Comparison of ENCODE assay signal across 14 cellular contexts in the genomic region with DNA sequence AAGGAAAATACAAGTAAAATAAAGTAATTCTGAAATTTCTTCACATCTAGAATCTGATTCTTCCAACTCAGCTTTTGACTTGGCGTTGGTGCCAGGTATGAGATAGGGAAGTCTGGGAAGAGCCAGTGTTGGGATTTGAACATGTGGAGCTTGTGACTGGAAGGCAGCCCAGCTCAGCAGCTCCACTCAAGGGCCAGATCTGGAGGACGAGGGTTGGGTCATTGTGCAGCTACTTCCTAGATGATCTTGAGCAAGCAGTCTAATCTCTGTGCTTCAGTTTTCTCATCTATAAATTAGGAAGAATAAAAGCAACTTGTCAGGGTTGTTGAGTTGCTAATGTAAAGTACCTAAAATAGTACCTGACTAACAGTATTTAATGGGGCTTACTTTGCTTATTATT. TPM values are rescaled to one million over a fixed set of nuclear protein-coding genes. Genes with fewer than 3 reads are reported as not detected.
DNase-seq lines count a peak whose midpoint lies in the region; ATAC-seq, FAIRE-seq and TF ChIP-seq lines count a peak whose summit lies in the region.
"Had no signal": no experiment of that assay in that cellular context is flagged by ENCODE, and none has a peak within 500 bp of the region (broad histone marks: within the 10 kb centered on the region; RNA-seq: fewer than 3 reads in every experiment).

No MANE protein-coding gene starts in this region.

- TF ChIP-seq EP300 in HepG2 (IDR thresholded peaks at IDR 0.05; ENCODE audit: low read depth in 2 of 2, low read length in 2 of 2) (no peak), HepG2 (CRISPR knock-in tag; IDR thresholded peaks at IDR 0.05; ENCODE audit: borderline replicate concordance) (no peak)

- POLR2A ChIA-PET in naive thymus-derived CD4-positive, alpha-beta T cell (lab: Charles Lee): interaction anchor here (1.0 to 2.3 kb wide), 7 partner anchors 10 to 46 kb away, joined by 3 to 7 read pairs (median 4); no protein-coding TSS in a partner anchor
- POLR2A ChIA-PET in HepG2 (lab: Yijun Ruan, JAX): no interaction called here

- H2AK5ac ChIP-seq in H9 (ENCODE audit: insufficient read length, low read length): no peak overlapping the region

- no peaks in the 10 kb centered on the region for H3K4me1 ChIP-seq in H9 (ENCODE audit: insufficient read depth, low read length)
- peaks cover 82 to 86% of the 10 kb centered on the region in 2 donors for H3K4me1 ChIP-seq in naive thymus-derived CD4-positive, alpha-beta T cell (ENCODE audit: control insufficient read depth in 2 of 2, insufficient read depth in 2 of 2, low read length in 2 of 2)
- H3K4me1 ChIP-seq in HepG2 (ENCODE audit: insufficient read depth, low read length): peaks cover 22% of the 10 kb centered on the region

- DNase-seq in CD14-positive monocyte (ENCODE audit: low spot score): no peak
- peak; percentile 12 for DNase-seq in H9
- no peak for DNase-seq in activated T-helper 2 cell treated with anti-CD3 and anti-CD28 coated beads, Interferon-gamma antibody, Interleukin-2, Interleukin-4, amounts not matched to agents 10 μg/mL and 5 μg/mL and 100 μg/mL, durations not matched to agents 14 hours and 24 hours and 36 hours (ENCODE audit: low spot score)
- DNase-seq in naive thymus-derived CD4-positive, alpha-beta T cell: no peak
- DNase-seq in Kasumi-1 (lab: John Stamatoyannopoulos, UW): no peak
- no peak for DNase-seq in NCI-H2081 (lab: John Stamatoyannopoulos, UW)
- DNase-seq in H4 (ENCODE audit: low spot score): no peak
- DNase-seq in HepG2 (ENCODE audit: low spot score): no peak
- DNase-seq: amygdala, left ventricle myocardium superior, MM.1S, NCI-H510A, nucleus accumbens, Right ventricle myocardium superior had no signal

- H3K27ac Mint-ChIP-seq in CD14-positive monocyte: peak overlapping the region; percentile 67 to 90 (median 81)
- no peak overlapping the region for H3K27ac Mint-ChIP-seq in H9
- peak overlapping the region; percentile 92 for H3K27ac Mint-ChIP-seq in activated T-helper 2 cell treated with anti-CD3 and anti-CD28 coated beads, Interferon-gamma antibody, Interleukin-2, Interleukin-4, amounts not matched to agents 10 μg/mL and 5 μg/mL and 100 μg/mL, durations not matched to agents 14 hours and 24 hours and 36 hours
- H3K27ac Mint-ChIP-seq in naive thymus-derived CD4-positive, alpha-beta T cell: peak overlapping the region; percentile 91 to 98 (median 94)

- CTCF ChIA-PET in naive thymus-derived CD4-positive, alpha-beta T cell (lab: Charles Lee): interaction anchor here (0.8 to 1.3 kb wide), 4 partner anchors 19 to 73 kb away, joined by 3 to 5 read pairs (median 3); no protein-coding TSS in a partner anchor
- CTCF ChIA-PET in HepG2 (lab: Yijun Ruan, JAX; ENCODE audit: low intra/inter-chr PET ratio, low total read pairs): no interaction called here

- H3K23ac ChIP-seq in H9 (ENCODE audit: insufficient read length, low read depth, low read length): no peak overlapping the region

- ATAC-seq in naive thymus-derived CD4-positive, alpha-beta T cell: no peak
- no peak for ATAC-seq in HepG2
- ATAC-seq: left ventricle myocardium superior had no signal

- no peak overlapping the region for H3K27ac ChIP-seq in H9 (ENCODE audit: insufficient read length, low read depth, low read length)
- H3K27ac ChIP-seq in naive thymus-derived CD4-positive, alpha-beta T cell (ENCODE audit: low read depth, low read length): peak overlapping the region; percentile 72
- H3K27ac ChIP-seq in HepG2 (ENCODE audit: extremely low read length, insufficient read depth, low read length): no peak overlapping the region

- H3K27me3 Mint-ChIP-seq in CD14-positive monocyte (ENCODE audit: low read depth in 3 of 3) (peaks cover 16 to 38% (median 24%) of the 10 kb centered on the region in 3 donors), H9 (ENCODE audit: low read depth) (peaks cover 27% of the 10 kb centered on the region)
- no peaks in the 10 kb centered on the region for H3K27me3 Mint-ChIP-seq in activated T-helper 2 cell treated with anti-CD3 and anti-CD28 coated beads, Interferon-gamma antibody, Interleukin-2, Interleukin-4, amounts not matched to agents 10 μg/mL and 5 μg/mL and 100 μg/mL, durations not matched to agents 14 hours and 24 hours and 36 hours (ENCODE audit: low read depth)
- H3K27me3 Mint-ChIP-seq in naive thymus-derived CD4-positive, alpha-beta T cell: no peaks in the 10 kb centered on the region

- H3K36me3 ChIP-seq in naive thymus-derived CD4-positive, alpha-beta T cell (ENCODE audit: control insufficient read depth in 2 of 3, insufficient read depth in 3 of 3, low read length in 3 of 3): no peaks in the 10 kb centered on the region
- peaks cover 0 to 12% of the 10 kb centered on the region in 2 experiments; a peak in 1 of 5 replicates for H3K36me3 ChIP-seq in HepG2 (replicated peaks in 1 of 2; ENCODE audit: control insufficient read depth in 1 of 2, insufficient read depth in 2 of 2, low read length in 2 of 2)

- TF ChIP-seq POLR2A in HepG2 (IDR thresholded peaks at IDR 0.05; ENCODE audit: insufficient read depth in 1 of 2, low read depth in 2 of 2, low read length in 2 of 2): no peak

- H3K27me3 ChIP-seq in H9 (ENCODE audit: insufficient read depth, low read length) (peaks cover 11% of the 10 kb centered on the region; the same call in 1 of the 2 replicates), HepG2 (ENCODE audit: control insufficient read depth in 1 of 2, insufficient read depth in 2 of 2, low read length in 2 of 2) (no peaks in the 10 kb centered on the region)
- no peaks in the 10 kb centered on the region for H3K27me3 ChIP-seq in naive thymus-derived CD4-positive, alpha-beta T cell (ENCODE audit: control insufficient read depth in 2 of 2, insufficient read depth in 2 of 2, low read length in 2 of 2)

- H3K4me2 ChIP-seq in H9 (ENCODE audit: insufficient read depth, insufficient read length, low read length) (no peak overlapping the region), HepG2 (ENCODE audit: low read depth, low read length) (no peak overlapping the region)

- intact Hi-C loops in CD14-positive monocyte (cut with micrococcal nuclease) (loop anchor here (5.0 to 10.0 kb wide), 2 partner anchors 45 to 112 kb away; no protein-coding TSS in a partner anchor), HepG2 (cut with micrococcal nuclease; ENCODE audit: unreplicated experiment) (loop anchor here (10.0 kb wide), 1 partner anchor 65 kb away; no protein-coding TSS in a partner anchor)
- intact Hi-C loops in activated T-helper 2 cell treated with anti-CD3 and anti-CD28 coated beads, Interferon-gamma antibody, Interleukin-2, Interleukin-4, amounts not matched to agents 10 μg/mL and 5 μg/mL and 100 μg/mL, durations not matched to agents 14 hours and 24 hours and 36 hours (cut with micrococcal nuclease): loop anchor here (1.0 to 5.0 kb wide), 6 partner anchors 8 to 739 kb away; partner anchors contain the start of genes ITGB2 and PTTG1IP
- intact Hi-C loops in naive thymus-derived CD4-positive, alpha-beta T cell (cut with micrococcal nuclease): loop anchor here (1.0 to 5.0 kb wide), 11 partner anchors 8 to 262 kb away; partner anchors contain the start of genes POFUT2 (in 1 of the 2), PTTG1IP (in 1 of the 2), SLX9 (in 1 of the 2) and SUMO3 (in 1 of the 2)

- H3K23me2 ChIP-seq in H9 (ENCODE audit: insufficient read length, low read depth, low read length, poor library complexity, severe bottlenecking): peaks cover 7% of the 10 kb centered on the region

- H3K4me1 Mint-ChIP-seq in CD14-positive monocyte: peaks cover 39% of the 10 kb centered on the region
- peaks cover 19 to 22% of the 10 kb centered on the region in 2 experiments for H3K4me1 Mint-ChIP-seq in H9
- H3K4me1 Mint-ChIP-seq in activated T-helper 2 cell treated with anti-CD3 and anti-CD28 coated beads, Interferon-gamma antibody, Interleukin-2, Interleukin-4, amounts not matched to agents 10 μg/mL and 5 μg/mL and 100 μg/mL, durations not matched to agents 14 hours and 24 hours and 36 hours (ENCODE audit: low read depth): peaks cover 85% of the 10 kb centered on the region
- peaks cover 67 to 90% (median 87%) of the 10 kb centered on the region in 7 donors for H3K4me1 Mint-ChIP-seq in naive thymus-derived CD4-positive, alpha-beta T cell

- no peak overlapping the region for H3K18ac ChIP-seq in H9 (ENCODE audit: insufficient read length, low read depth, low read length)

- peaks cover 10% of the 10 kb centered on the region in 2 donors for H3K36me3 Mint-ChIP-seq in CD14-positive monocyte
- peaks cover 0 to 5% (median 0%) of the 10 kb centered on the region in 3 experiments; a peak in 2 of 7 replicates for H3K36me3 Mint-ChIP-seq in H9 (ENCODE audit: insufficient read depth in 1 of 3, low read depth in 3 of 3)
- peaks cover 37% of the 10 kb centered on the region for H3K36me3 Mint-ChIP-seq in activated T-helper 2 cell treated with anti-CD3 and anti-CD28 coated beads, Interferon-gamma antibody, Interleukin-2, Interleukin-4, amounts not matched to agents 10 μg/mL and 5 μg/mL and 100 μg/mL, durations not matched to agents 14 hours and 24 hours and 36 hours (ENCODE audit: low read depth)
- H3K36me3 Mint-ChIP-seq in naive thymus-derived CD4-positive, alpha-beta T cell: peaks cover 0 to 12% (median 8%) of the 10 kb centered on the region in 5 donors

- H3K79me1 ChIP-seq in H9 (ENCODE audit: insufficient read depth, low read depth, low read length, poor library complexity, severe bottlenecking): no peaks in the 10 kb centered on the region

- TF ChIP-seq RAD21 in HepG2 (CRISPR knock-in tag; IDR thresholded peaks at IDR 0.05): no peak

- no peaks in the 10 kb centered on the region for H3K9me3 ChIP-seq in H9 (ENCODE audit: control insufficient read depth, low read depth, low read length)
- no peaks in the 10 kb centered on the region for H3K9me3 ChIP-seq in naive thymus-derived CD4-positive, alpha-beta T cell (ENCODE audit: control insufficient read depth in 2 of 3, low read length in 3 of 3)
- no peaks in the 10 kb centered on the region for H3K9me3 ChIP-seq in HepG2 (ENCODE audit: low read length)

- no peak overlapping the region for H3T11ph ChIP-seq in H9 (ENCODE audit: low read length)

- H4K5ac ChIP-seq in H9 (ENCODE audit: insufficient read length, low read depth, low read length): no peak overlapping the region

- in situ Hi-C loops in HepG2 (cut with HindIII; ENCODE audit: extremely low pct_ligation_motif_present, low pct_unique_long_range_greater_than_20kb): loop anchor here (5.0 kb wide), 1 partner anchor 77 kb away; no protein-coding TSS in a partner anchor

- no peak for FAIRE-seq in HepG2 (lab: Jason Lieb, UNC)

- H2AFZ ChIP-seq in H9 (ENCODE audit: low read length) (no peak overlapping the region), HepG2 (ENCODE audit: low read length) (no peak overlapping the region)

- H4K20me1 ChIP-seq in H9 (ENCODE audit: control insufficient read depth, insufficient read depth, insufficient read length) (no peaks in the 10 kb centered on the region), HepG2 (ENCODE audit: insufficient read depth, low read length) (peaks cover 4% of the 10 kb centered on the region; the same call in 1 of the 2 replicates)

- no peak overlapping the region for H2BK15ac ChIP-seq in H9 (ENCODE audit: low read depth, low read length)

- no peak overlapping the region for H4K91ac ChIP-seq in H9 (ENCODE audit: insufficient read length, low read depth, low read length)

- H2BK5ac ChIP-seq in H9 (ENCODE audit: insufficient read length, low read length): no peak overlapping the region

- H3K9me3 Mint-ChIP-seq in CD14-positive monocyte: peaks cover 0 to 8% (median 2%) of the 10 kb centered on the region in 7 donors
- H3K9me3 Mint-ChIP-seq in H9: no peaks in the 10 kb centered on the region; a peak in 1 of 5 replicates
- H3K9me3 Mint-ChIP-seq in activated T-helper 2 cell treated with anti-CD3 and anti-CD28 coated beads, Interferon-gamma antibody, Interleukin-2, Interleukin-4, amounts not matched to agents 10 μg/mL and 5 μg/mL and 100 μg/mL, durations not matched to agents 14 hours and 24 hours and 36 hours: no peaks in the 10 kb centered on the region
- H3K9me3 Mint-ChIP-seq in naive thymus-derived CD4-positive, alpha-beta T cell: no peaks in the 10 kb centered on the region

- H2BK20ac ChIP-seq in H9 (ENCODE audit: low read depth, low read length, poor library complexity, severe bottlenecking): no peak overlapping the region

- no peak overlapping the region for H4K8ac ChIP-seq in H9 (replicated peaks; ENCODE audit: insufficient read length, low read depth, low read length)

- no TSS peak for BruUV-seq in HepG2 (replicated peaks; lab: Mats Ljungman, UMichigan)

- no CpG with 5 or more reads among the region's 2 CpGs for WGBS in H9 (ENCODE audit: extremely low coverage, insufficient read length, low lambda C conversion rate)
- WGBS in HepG2 (ENCODE audit: low lambda C conversion rate): 87% methylated on average over 2 of the region's 2 CpGs

- H2BK12ac ChIP-seq in H9 (ENCODE audit: insufficient read length, low read depth, low read length): no peak overlapping the region

- H3K79me2 ChIP-seq in H9 (ENCODE audit: insufficient read depth, low read length): no peaks in the 10 kb centered on the region
- H3K79me2 ChIP-seq in HepG2 (ENCODE audit: insufficient read depth, low read length): peaks cover 13% of the 10 kb centered on the region

- no peak overlapping the region for H3K9ac ChIP-seq in H9 (ENCODE audit: extremely low read depth, insufficient read length, low read length)
- H3K9ac ChIP-seq in HepG2 (ENCODE audit: insufficient read depth, low read depth, low read length): no peak overlapping the region

- peak overlapping the region; percentile 18 for H3K4me3 ChIP-seq in naive thymus-derived CD4-positive, alpha-beta T cell (ENCODE audit: low read length)
- no peak overlapping the region for H3K4me3 ChIP-seq in HepG2 (replicated peaks in 1 of 3; ENCODE audit: insufficient read depth in 1 of 3, low read depth in 2 of 3, low read length in 3 of 3)

- no peak overlapping the region for H3K56ac ChIP-seq in H9 (ENCODE audit: insufficient read length, low read depth, low read length)

- H2BK120ac ChIP-seq in H9 (ENCODE audit: low read depth, low read length, poor library complexity, severe bottlenecking): no peak overlapping the region

- H3K4me3 Mint-ChIP-seq in CD14-positive monocyte (peak overlapping the region in 1 of 2 donors; percentile 35), H9 (no peak overlapping the region)
- peak overlapping the region; percentile 45 for H3K4me3 Mint-ChIP-seq in activated T-helper 2 cell treated with anti-CD3 and anti-CD28 coated beads, Interferon-gamma antibody, Interleukin-2, Interleukin-4, amounts not matched to agents 10 μg/mL and 5 μg/mL and 100 μg/mL, durations not matched to agents 14 hours and 24 hours and 36 hours (ENCODE audit: low read depth)
- peak overlapping the region; percentile 56 to 92 (median 72) for H3K4me3 Mint-ChIP-seq in naive thymus-derived CD4-positive, alpha-beta T cell

- no peak overlapping the region for H3K14ac ChIP-seq in H9 (ENCODE audit: insufficient read depth, low read length)

- H3K4ac ChIP-seq in H9 (ENCODE audit: low read depth, low read length): no peak overlapping the region

- TF ChIP-seq CTCF in CD14-positive monocyte (IDR thresholded peaks at IDR 0.05): no peak
- TF ChIP-seq CTCF in H9 (conservative IDR thresholded peaks at IDR 0.05): no peak
- TF ChIP-seq CTCF in HepG2 (CRISPR knock-in tag; IDR thresholded peaks at IDR 0.05): no peak

RNA-seq across cellular contexts. Expression of gene ADARB1, which starts 5.0 kb away (rescaled TPM):
- 1 to 10 TPM in 1 of 2 donors, under 1 TPM in 1; 0.40 to 1.0 TPM for polyA plus RNA-seq in CD14-positive monocyte
- total RNA-seq in H9 (2021): 14.1 and 15.8 TPM in 2 replicates
- 25.8 and 29.5 TPM in 2 replicates for total RNA-seq in activated T-helper 2 cell treated with anti-CD3 and anti-CD28 coated beads, Interferon-gamma antibody, Interleukin-2, Interleukin-4, amounts not matched to agents 10 μg/mL and 5 μg/mL and 100 μg/mL, durations not matched to agents 14 hours and 24 hours and 36 hours
- total RNA-seq in naive thymus-derived CD4-positive, alpha-beta T cell: 10 to 100 TPM; 35.7 to 52.2 (median 38.9) TPM
- polyA plus RNA-seq in naive thymus-derived CD4-positive, alpha-beta T cell: 10 to 100 TPM in 1 of 2 donors, 1 to 10 TPM in 1; 6.2 to 11.7 TPM
- total RNA-seq in H4 (2014; rRNA removed; shearing (Covaris generic)): 5.5 and 10.2 TPM in 2 replicates
- 9.2 and 10.0 TPM in 2 replicates for total RNA-seq in HepG2 (2016; rRNA removed; fragmentation: Illumina TruSeq; extraction: Trizol)
- 28.7 and 30.2 TPM in 2 replicates for total RNA-seq in HepG2 (2016; cell fraction: cytosol; rRNA removed; fragmentation: Illumina TruSeq; extraction: Trizol; ENCODE audit: low read depth)
- 7.9 and 11.7 TPM in 2 replicates for total RNA-seq in HepG2 (2016; cell fraction: insoluble cytoplasmic fraction; rRNA removed; fragmentation: Illumina TruSeq; extraction: Trizol)
- total RNA-seq in HepG2 (2016; cell fraction: membrane; rRNA removed; fragmentation: Illumina TruSeq; extraction: Trizol): 20.0 and 20.9 TPM in 2 replicates
- total RNA-seq in HepG2 (2016; cell fraction: nucleus; rRNA removed; fragmentation: Illumina TruSeq; extraction: Trizol): 8.5 and 10.4 TPM in 2 replicates
- polyA plus RNA-seq in HepG2 (2011; rRNA removed): 6.6 and 7.1 TPM in 2 replicates
- 4.2 and 4.4 TPM in 2 replicates for polyA plus RNA-seq in HepG2 (2011; cell fraction: cytosol; rRNA removed)
- 22.2 and 26.9 TPM in 2 replicates for polyA plus RNA-seq in HepG2 (2011; cell fraction: nucleus; rRNA removed)
- polyA plus RNA-seq in HepG2 (2012): 5.3 and 7.8 TPM in 2 replicates
- 5.5 and 7.0 TPM in 2 replicates for polyA plus RNA-seq in HepG2 (2016; cell fraction: cytosol; fragmentation: Illumina TruSeq; extraction: Trizol; ENCODE audit: low read depth)
- 6.8 and 8.6 TPM in 2 replicates for polyA plus RNA-seq in HepG2 (2016; cell fraction: insoluble cytoplasmic fraction; fragmentation: Illumina TruSeq; extraction: Trizol; ENCODE audit: low read depth)
- polyA plus RNA-seq in HepG2 (2016; cell fraction: membrane; fragmentation: Illumina TruSeq; extraction: Trizol; ENCODE audit: low read depth): 6.8 and 9.8 TPM in 2 replicates
- polyA plus RNA-seq in HepG2 (2016; cell fraction: nucleus; fragmentation: Illumina TruSeq; extraction: Trizol; ENCODE audit: insufficient read depth, low read depth): 23.5 and 27.1 TPM in 2 replicates
- 15.4 and 123 TPM in 2 replicates for polyA minus RNA-seq in HepG2 (2011; rRNA and poly(A)+ RNA removed; ENCODE audit: low replicate concordance)
- polyA minus RNA-seq in HepG2 (2011; cell fraction: cytosol; rRNA and poly(A)+ RNA removed): 7.9 and 8.5 TPM in 2 replicates
- polyA minus RNA-seq in HepG2 (2011; cell fraction: nucleus; rRNA and poly(A)+ RNA removed): 16.2 and 17.0 TPM in 2 replicates

Comparison
In these comparisons a context has a peak if more than half of its experiments do, and no peak if none do; other contexts are left out.
1. H3K27ac Mint-ChIP-seq: peak in CD14-positive monocyte (7 of 7), activated T-helper 2 cell treated with anti-CD3 and anti-CD28 coated beads, Interferon-gamma antibody, Interleukin-2, Interleukin-4, amounts not matched to agents 10 μg/mL and 5 μg/mL and 100 μg/mL, durations not matched to agents 14 hours and 24 hours and 36 hours (single experiment) and naive thymus-derived CD4-positive, alpha-beta T cell (9 of 9); none in H9 (0 of 3).
2. H3K4me3 Mint-ChIP-seq: peak in activated T-helper 2 cell treated with anti-CD3 and anti-CD28 coated beads, Interferon-gamma antibody, Interleukin-2, Interleukin-4, amounts not matched to agents 10 μg/mL and 5 μg/mL and 100 μg/mL, durations not matched to agents 14 hours and 24 hours and 36 hours (single experiment) and naive thymus-derived CD4-positive, alpha-beta T cell (10 of 10); none in H9 (0 of 2).